Comparison of ENCODE assay signal across 17 cellular contexts in the genomic region with DNA sequence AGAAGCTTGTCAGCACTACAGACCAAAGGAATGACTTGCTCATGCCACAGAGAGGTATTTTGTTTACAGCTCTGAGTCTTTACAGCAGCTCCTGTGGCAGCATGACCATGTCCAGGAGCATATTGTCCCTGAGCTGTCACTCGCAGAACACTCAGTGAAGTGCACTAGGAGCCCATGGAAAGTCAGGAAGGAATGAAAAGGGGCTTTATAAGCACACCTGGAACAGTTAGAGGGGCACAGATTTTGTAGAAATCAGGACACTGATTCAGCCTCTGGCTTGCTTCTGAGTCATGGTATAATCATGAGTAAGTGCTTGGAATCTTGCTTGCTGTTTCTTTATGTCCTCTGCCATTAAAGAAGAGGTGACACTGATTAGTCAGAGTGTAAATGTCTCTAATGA. TPM values are rescaled to one million over a fixed set of nuclear protein-coding genes. Genes with fewer than 3 reads are reported as not detected.
DNase-seq lines count a peak whose midpoint lies in the region; ATAC-seq and TF ChIP-seq lines count a peak whose summit lies in the region.
"Had no signal": no experiment of that assay in that cellular context is flagged by ENCODE, and none has a peak within 500 bp of the region (broad histone marks: within the 10 kb centered on the region; RNA-seq: fewer than 3 reads in every experiment).

No MANE protein-coding gene starts in this region.

- CTCF ChIA-PET in MCF 10A (lab: Yijun Ruan, JAX) = interaction anchor here (0.6 to 1.6 kb wide), 7 partner anchors 9 to 908 kb away, joined by 3 to 5 read pairs (median 4); a partner anchor contains a TSS

- TF ChIP-seq CTCF in MCF 10A (IDR thresholded peaks at IDR 0.05; ENCODE audit: unreplicated experiment) (no peak), breast epithelium (IDR thresholded peaks at IDR 0.05) (no peak), smooth muscle cell (IDR thresholded peaks at IDR 0.05; ENCODE audit: borderline replicate concordance, insufficient read depth, poor library complexity, severe bottlenecking) (no peak)

- H3K4me3 ChIP-seq in breast epithelium (no peak overlapping the region), SJSA1 (no peak overlapping the region), smooth muscle cell (no peak overlapping the region)
- H3K4me3 ChIP-seq: hepatocyte had no signal

- no peak overlapping the region for H3K27ac ChIP-seq in breast epithelium
- peak overlapping the region; percentile 26 for H3K27ac ChIP-seq in SJSA1
- H3K27ac ChIP-seq in epithelial cell of prostate = peak overlapping the region; percentile 59
- H3K27ac ChIP-seq in smooth muscle cell (ENCODE audit: low read depth) = peak overlapping the region; percentile 79
- H3K27ac ChIP-seq: hepatocyte had no signal

- H3K9me3 ChIP-seq in breast epithelium (no peaks in the 10 kb centered on the region), SJSA1 (replicated peaks) (no peaks in the 10 kb centered on the region), smooth muscle cell (replicated peaks; ENCODE audit: low read depth) (no peaks in the 10 kb centered on the region)

- H3K9ac ChIP-seq in smooth muscle cell (ENCODE audit: low read depth) = no peak overlapping the region

- no peaks in the 10 kb centered on the region for H3K79me2 ChIP-seq in smooth muscle cell (ENCODE audit: low read depth)
- H3K79me2 ChIP-seq: hepatocyte had no signal

- H3F3A ChIP-seq in smooth muscle cell (ENCODE audit: low read depth) = no peaks in the 10 kb centered on the region

- H3K4me1 Mint-ChIP-seq in MCF 10A (ENCODE audit: insufficient read depth, unreplicated experiment) = peaks cover 22% of the 10 kb centered on the region
- H3K4me1 Mint-ChIP-seq: stimulated activated memory B cell treated with anti-CD40 and anti-IgM and Interleukin-4, amounts not matched to agents 10 μg/mL and 1 μg/mL and 100 μg/mL, for 72 hours had no signal

- H3K36me3 ChIP-seq in breast epithelium = no peaks in the 10 kb centered on the region
- H3K36me3 ChIP-seq in SJSA1 = peaks cover 32% of the 10 kb centered on the region
- H3K36me3 ChIP-seq in smooth muscle cell (ENCODE audit: low read depth) = peaks cover 16% of the 10 kb centered on the region

- no peak overlapping the region for H3K4me3 Mint-ChIP-seq in MCF 10A (ENCODE audit: unreplicated experiment)
- H3K4me3 Mint-ChIP-seq: activated naive CD4-positive, alpha-beta T cell treated with anti-CD3 and anti-CD28 coated beads for 36 hours; stimulated activated memory B cell treated with anti-CD40 and anti-IgM and Interleukin-4, amounts not matched to agents 10 μg/mL and 1 μg/mL and 100 μg/mL, for 72 hours; T-helper 1 cell treated with Interleukin-12 subunit alpha and Interleukin-12 subunit beta and Interleukin-4 antibody, amounts not matched to agents 30 μg/mL and 1 μg/mL, for 36 hours had no signal

- peak; percentile 29 for DNase-seq in MCF 10A (ENCODE audit: unreplicated experiment)
- DNase-seq in breast epithelium (ENCODE audit: low spot score in 2 of 2) = no peak
- DNase-seq in SJSA1 (ENCODE audit: low read depth in 1 of 2, low spot score in 2 of 2) = peak in 1 of 2 experiments; percentile 66
- no peak for DNase-seq in epithelial cell of prostate (ENCODE audit: low read depth, low spot score)
- DNase-seq in smooth muscle cell (lab: John Stamatoyannopoulos, UW; ENCODE audit: unreplicated experiment) = no peak
- DNase-seq in NCI-H2227 (lab: John Stamatoyannopoulos, UW; ENCODE audit: unreplicated experiment) = no peak
- no peak for DNase-seq in OCI-M1 (lab: John Stamatoyannopoulos, UW)
- DNase-seq: activated CD4-positive, alpha-beta T cell treated with anti-CD3 and anti-CD28 coated beads, Interleukin-2, amount 50 U/mL, for 48 hours; activated naive CD4-positive, alpha-beta T cell treated with anti-CD3 and anti-CD28 coated beads for 36 hours; Karpas-422; NCI-H2107; occipital lobe; stimulated activated CD4-positive, alpha-beta T cell treated with anti-CD3 and anti-CD28 coated beads, Interleukin-1b, Interleukin-23, amount 100 ng/mL, for 48 hours had no signal

- no peak for ATAC-seq in HG02852 (IDR thresholded peaks at IDR 0.05; ENCODE audit: unreplicated experiment)
- ATAC-seq: stimulated activated memory B cell treated with anti-CD40 and anti-IgM and Interleukin-4, amounts not matched to agents 10 μg/mL and 1 μg/mL and 100 μg/mL, for 72 hours had no signal

- no TSS peak for BruUV-seq in MCF 10A (replicated peaks; lab: Mats Ljungman, UMichigan)

- TF ChIP-seq POLR2A in breast epithelium (IDR thresholded peaks at IDR 0.05) = no peak

- intact Hi-C loops in MCF 10A (cut with micrococcal nuclease) = loop anchor here (5.0 kb wide), 1 partner anchor 45 kb away; no protein-coding TSS in a partner anchor
- intact Hi-C loops in breast epithelium (cut with DNase I; ENCODE audit: low total_unique reads) = no loop called here

- WGBS in smooth muscle cell (ENCODE audit: low lambda C conversion rate) = 80% methylated on average over 1 of the region's 1 CpG

- POLR2A ChIA-PET in MCF 10A (lab: Yijun Ruan, JAX) = interaction anchor here (0.9 to 3.8 kb wide), 8 partner anchors 11 to 44 kb away, joined by 3 to 27 read pairs (median 8); a partner anchor contains a TSS

- no peak overlapping the region for H3K4me2 ChIP-seq in smooth muscle cell
- H3K4me2 ChIP-seq: hepatocyte had no signal

- H3K9me3 Mint-ChIP-seq in MCF 10A (ENCODE audit: unreplicated experiment) = no peaks in the 10 kb centered on the region
- H3K9me3 Mint-ChIP-seq: activated naive CD4-positive, alpha-beta T cell treated with anti-CD3 and anti-CD28 coated beads for 36 hours; stimulated activated memory B cell treated with anti-CD40 and anti-IgM and Interleukin-4, amounts not matched to agents 10 μg/mL and 1 μg/mL and 100 μg/mL, for 72 hours; T-helper 1 cell treated with Interleukin-12 subunit alpha and Interleukin-12 subunit beta and Interleukin-4 antibody, amounts not matched to agents 30 μg/mL and 1 μg/mL, for 36 hours had no signal

- H3K27ac Mint-ChIP-seq in MCF 10A (ENCODE audit: low read depth, unreplicated experiment) = peak overlapping the region; percentile 33
- H3K27ac Mint-ChIP-seq: activated naive CD4-positive, alpha-beta T cell treated with anti-CD3 and anti-CD28 coated beads for 36 hours; stimulated activated memory B cell treated with anti-CD40 and anti-IgM and Interleukin-4, amounts not matched to agents 10 μg/mL and 1 μg/mL and 100 μg/mL, for 72 hours; T-helper 1 cell treated with Interleukin-12 subunit alpha and Interleukin-12 subunit beta and Interleukin-4 antibody, amounts not matched to agents 30 μg/mL and 1 μg/mL, for 36 hours had no signal

- no peak overlapping the region for H2AFZ ChIP-seq in smooth muscle cell (ENCODE audit: low read depth)
- H2AFZ ChIP-seq: hepatocyte had no signal

- no peaks in the 10 kb centered on the region for H3K27me3 Mint-ChIP-seq in MCF 10A (ENCODE audit: insufficient read depth, unreplicated experiment)
- H3K27me3 Mint-ChIP-seq: stimulated activated memory B cell treated with anti-CD40 and anti-IgM and Interleukin-4, amounts not matched to agents 10 μg/mL and 1 μg/mL and 100 μg/mL, for 72 hours had no signal

- H3K4me1 ChIP-seq in breast epithelium (peaks cover 0 to 6% of the 10 kb centered on the region in 2 donors), SJSA1 (replicated peaks) (peaks cover 38% of the 10 kb centered on the region), smooth muscle cell (ENCODE audit: low read depth) (peaks cover 28% of the 10 kb centered on the region)

- peaks cover 4% of the 10 kb centered on the region for H4K20me1 ChIP-seq in smooth muscle cell (ENCODE audit: low read depth)

- H3K27me3 ChIP-seq in breast epithelium (no peaks in the 10 kb centered on the region), SJSA1 (replicated peaks) (no peaks in the 10 kb centered on the region), smooth muscle cell (ENCODE audit: low read depth) (no peaks in the 10 kb centered on the region)
- H3K27me3 ChIP-seq: hepatocyte had no signal

- peaks cover 53% of the 10 kb centered on the region for H3K36me3 Mint-ChIP-seq in MCF 10A (ENCODE audit: insufficient read depth, unreplicated experiment)

RNA-seq across cellular contexts. Expression of a gene that starts 41.0 kb away (rescaled TPM):
- total RNA-seq in MCF 10A (2022) = 25.3 and 31.3 TPM in 2 replicates
- 10 to 100 TPM; 14.7 to 36.1 (median 26.3) TPM for total RNA-seq in breast epithelium
- total RNA-seq in SJSA1 (2014; rRNA removed; shearing (Covaris generic)) = 8.3 and 20.1 TPM in 2 replicates
- total RNA-seq in smooth muscle cell = 10.8 and 11.8 TPM in 2 replicates
- 6.0 and 9.7 TPM in 2 replicates for polyA plus RNA-seq in smooth muscle cell

RNA-seq across cellular contexts. Expression of a gene that starts 41.0 kb away (rescaled TPM):
- total RNA-seq in MCF 10A (2022) (88.6 and 100 TPM in 2 replicates), breast epithelium (10 to 100 TPM; 32.8 to 46.5 (median 36.1) TPM), smooth muscle cell (33.9 and 38.9 TPM in 2 replicates)
- 13.3 and 23.4 TPM in 2 replicates for total RNA-seq in SJSA1 (2014; rRNA removed; shearing (Covaris generic))
- polyA plus RNA-seq in smooth muscle cell = 16.4 and 21.4 TPM in 2 replicates

RNA-seq across cellular contexts. Expression of a gene that starts 42.0 kb away (rescaled TPM):
- total RNA-seq in MCF 10A (2022) = 31.7 and 39.4 TPM in 2 replicates
- total RNA-seq in breast epithelium = 10 to 100 TPM; 18.7 to 32.8 (median 24.6) TPM
- 91.2 and 94.6 TPM in 2 replicates for total RNA-seq in SJSA1 (2014; rRNA removed; shearing (Covaris generic))
- 47.1 and 62.1 TPM in 2 replicates for total RNA-seq in smooth muscle cell
- 40.4 and 59.1 TPM in 2 replicates for polyA plus RNA-seq in smooth muscle cell

Comparison
In these comparisons a context has a peak if more than half of its experiments do, and no peak if none do; other contexts are left out.
1. H3K27ac ChIP-seq: peak in SJSA1 (single experiment), epithelial cell of prostate (single experiment) and smooth muscle cell (single experiment); none in breast epithelium (0 of 2).